27 cellular contexts compared by ENCODE assay signal in the genomic region with DNA sequence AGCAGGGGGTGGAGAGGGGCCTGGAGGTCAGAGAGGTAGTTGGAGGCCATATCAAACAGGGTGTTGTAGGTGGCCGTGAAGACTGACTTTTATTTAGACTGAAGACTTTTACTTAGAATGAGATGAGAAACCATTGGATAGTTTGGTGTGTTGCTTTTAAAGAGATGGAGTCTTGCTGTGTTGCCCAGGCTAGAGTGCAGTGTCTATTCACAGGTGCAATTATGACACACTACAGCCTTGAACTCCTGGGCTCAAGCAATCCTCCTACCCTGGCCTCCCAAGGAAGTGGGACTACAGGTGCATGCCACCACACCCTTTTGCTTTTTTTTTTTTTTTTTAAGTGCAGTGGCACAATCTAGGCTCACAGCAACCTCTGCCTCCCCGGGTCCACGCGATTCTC.
"Had no signal": no experiment of that assay in that cellular context is flagged by ENCODE, and none has a peak within 500 bp of the region (broad histone marks: within the 10 kb centered on the region; RNA-seq: fewer than 3 reads in every experiment).

No MANE protein-coding gene starts in this region.

- H3K9me3 Mint-ChIP-seq: activated naive CD4-positive, alpha-beta T cell treated with anti-CD3 and anti-CD28 coated beads, Interleukin-2, amount 10 ng/mL, durations not matched to agents 7 days and 5 days; activated T-cell treated with anti-CD3 and anti-CD28 coated beads, Interleukin-2, amount 50 U/mL, for 72 hours had no signal

- FAIRE-seq: astrocyte, endothelial cell of umbilical vein, keratinocyte had no signal

- H3K27ac Mint-ChIP-seq: activated naive CD4-positive, alpha-beta T cell treated with anti-CD3 and anti-CD28 coated beads, Interleukin-2, amount 10 ng/mL, durations not matched to agents 7 days and 5 days; activated T-cell treated with anti-CD3 and anti-CD28 coated beads, Interleukin-2, amount 50 U/mL, for 72 hours had no signal

- H3K4me3 Mint-ChIP-seq: activated naive CD4-positive, alpha-beta T cell treated with anti-CD3 and anti-CD28 coated beads, Interleukin-2, amount 10 ng/mL, durations not matched to agents 7 days and 5 days had no signal

- H3K9me3 ChIP-seq: testis, transverse colon had no signal

- H3K27me3 ChIP-seq: brain microvascular endothelial cell, testis, transverse colon had no signal

- H3K27ac ChIP-seq: brain microvascular endothelial cell, skin epidermis, testis, transverse colon, WERI-Rb-1 had no signal

- ATAC-seq: activated T-cell treated with anti-CD3 and anti-CD28 coated beads, Interleukin-2, amount 50 U/mL, for 72 hours; left cardiac atrium; left ventricle myocardium superior; naive thymus-derived CD4-positive, alpha-beta T cell; sciatic nerve; stimulated activated naive CD8-positive, alpha-beta T cell treated with anti-CD3 and anti-CD28 coated beads, Interleukin-15, Interleukin-2, amounts not matched to agents 100 U/mL and 50 U/mL, for 24 hours had no signal

- DNase-seq: activated CD4-positive, alpha-beta T cell treated with anti-CD3 and anti-CD28 coated beads, Interleukin-2, amount 50 U/mL, for 4 hours; activated CD4-positive, CD25-positive, alpha-beta regulatory T cell treated with anti-CD3 and anti-CD28 coated beads, Interleukin-2, amount 50 U/mL, for 72 hours; activated gamma-delta T cell; activated naive CD4-positive, alpha-beta T cell treated with anti-CD3 and anti-CD28 coated beads, Interleukin-2, amount 10 ng/mL, durations not matched to agents 7 days and 5 days; activated T-cell treated with anti-CD3 and anti-CD28 coated beads for 4 hours; activated T-cell treated with anti-CD3 and anti-CD28 coated beads, Interleukin-2, amount 50 U/mL, for 72 hours; amniotic stem cell; brain microvascular endothelial cell; caudate nucleus; foreskin fibroblast; head of caudate nucleus; hippocampal formation; left cardiac atrium; left ventricle myocardium superior; naive thymus-derived CD4-positive, alpha-beta T cell; stimulated activated CD4-positive, alpha-beta T cell treated with anti-CD3 and anti-CD28 coated beads, Interleukin-12 subunit alpha, Interleukin-12 subunit beta, amount 100 ng/mL, for 4 hours; stimulated activated CD4-positive, alpha-beta T cell treated with anti-CD3 and anti-CD28 coated beads, Interleukin-4, amount 100 ng/mL, for 1 hour; stimulated activated naive CD8-positive, alpha-beta T cell treated with anti-CD3 and anti-CD28 coated beads, Interleukin-15, Interleukin-2, amounts not matched to agents 100 U/mL and 50 U/mL, for 24 hours; T1000; testis; transverse colon; WERI-Rb-1 had no signal

- H3K4me3 ChIP-seq: skin epidermis, testis, transverse colon had no signal

- H3K36me3 ChIP-seq: transverse colon had no signal
